11 cellular contexts compared by ENCODE assay signal in genomic region chr2:223052710-223053261, GRCh38. TPM values are rescaled to one million over a fixed set of nuclear protein-coding genes. Genes with fewer than 3 reads are reported as not detected.
DNase-seq lines count a peak whose midpoint lies in the region; TF ChIP-seq lines count a peak whose summit lies in the region.
"Had no signal": no experiment of that assay in that cellular context is flagged by ENCODE, and none has a peak within 500 bp of the region (broad histone marks: within the 10 kb centered on the region; RNA-seq: fewer than 3 reads in every experiment).

No MANE protein-coding gene starts in this region.

- 98% methylated on average over 22 of the region's 29 CpGs for WGBS in mammary epithelial cell (ENCODE audit: low coverage, missing lambda C conversion rate)
- WGBS in urinary bladder = 43% methylated on average over 29 of the region's 29 CpGs

- DNase-seq in T47D (ENCODE audit: low read depth in 1 of 2, low spot score in 1 of 2) = peak; percentile 12 to 13
- DNase-seq in mammary epithelial cell = no peak
- DNase-seq in fibroblast of pulmonary artery (ENCODE audit: low read depth) = no peak
- no peak for DNase-seq in osteocyte (ENCODE audit: extremely low spot score, unreplicated experiment)
- no peak for DNase-seq in endothelial cell (ENCODE audit: low spot score)
- DNase-seq in activated T-cell treated with anti-CD3 and anti-CD28 coated beads, Interleukin-2, amount 50 U/mL, for 48 hours = no peak
- DNase-seq in activated CD4-positive, CD25-positive, alpha-beta regulatory T cell treated with anti-CD3 and anti-CD28 coated beads, Interleukin-2, amount 50 U/mL, for 72 hours = no peak
- DNase-seq: activated T-cell treated with anti-CD3 and anti-CD28 coated beads, Interleukin-2, amount 50 U/mL, for 1 hour; NCI-H1417 treated with DMSO at 0.1 percent for 48 hours had no signal

- H3K9me3 Mint-ChIP-seq in osteocyte (ENCODE audit: unreplicated experiment) = no peaks in the 10 kb centered on the region
- H3K9me3 Mint-ChIP-seq in endothelial cell (ENCODE audit: unreplicated experiment) = no peaks in the 10 kb centered on the region
- H3K9me3 Mint-ChIP-seq: central memory CD8-positive, alpha-beta T cell had no signal

- H3K9me3 ChIP-seq in mammary epithelial cell (replicated peaks; ENCODE audit: insufficient read depth, low read length) = no peaks in the 10 kb centered on the region

- in situ Hi-C loops in T47D (cut with HindIII; ENCODE audit: low pct_unique_long_range_greater_than_20kb, low sequenced_read_pairs) (no loop called here), mammary epithelial cell (cut with MboI; ENCODE audit: low sequenced_read_pairs in 2 of 2) (no loop called here)

- no TSS peak for BruUV-seq in mammary epithelial cell (replicated peaks; lab: Mats Ljungman, UMichigan)

- H3K4me1 Mint-ChIP-seq in osteocyte (ENCODE audit: unreplicated experiment) = peaks cover 83% of the 10 kb centered on the region
- H3K4me1 Mint-ChIP-seq in endothelial cell (ENCODE audit: unreplicated experiment) = peaks cover 3% of the 10 kb centered on the region
- H3K4me1 Mint-ChIP-seq: central memory CD8-positive, alpha-beta T cell had no signal

- dilution Hi-C loops in mammary epithelial cell (cut with HindIII; ENCODE audit: low sequenced_read_pairs) = no loop called here

- H3K27me3 Mint-ChIP-seq in osteocyte (ENCODE audit: unreplicated experiment) (no peaks in the 10 kb centered on the region), endothelial cell (ENCODE audit: unreplicated experiment) (no peaks in the 10 kb centered on the region)

- H3K27me3 ChIP-seq in mammary epithelial cell (ENCODE audit: insufficient read depth, low read length) = no peaks in the 10 kb centered on the region

- H3K79me2 ChIP-seq in mammary epithelial cell (ENCODE audit: insufficient read depth, low read length) = no peaks in the 10 kb centered on the region

- H3K4me3 Mint-ChIP-seq in osteocyte (ENCODE audit: unreplicated experiment) (peak overlapping the region; percentile 63), endothelial cell (ENCODE audit: unreplicated experiment) (no peak overlapping the region)
- H3K4me3 Mint-ChIP-seq: central memory CD8-positive, alpha-beta T cell had no signal

- H3K36me3 Mint-ChIP-seq in osteocyte (ENCODE audit: unreplicated experiment) (no peaks in the 10 kb centered on the region), endothelial cell (ENCODE audit: low read depth, unreplicated experiment) (no peaks in the 10 kb centered on the region)

- intact Hi-C loops in mammary epithelial cell (cut with micrococcal nuclease) = no loop called here

- H3K9ac ChIP-seq in mammary epithelial cell (ENCODE audit: insufficient read depth, low read length) = no peak overlapping the region

- H3K36me3 ChIP-seq in mammary epithelial cell (ENCODE audit: insufficient read depth, low read length) = no peaks in the 10 kb centered on the region
- H3K36me3 ChIP-seq in urinary bladder (ENCODE audit: insufficient read depth) = no peaks in the 10 kb centered on the region

- H3K4me3 ChIP-seq in mammary epithelial cell (replicated peaks in 1 of 3; ENCODE audit: insufficient read depth in 1 of 3, low read depth in 2 of 3, low read length in 3 of 3) (no peak overlapping the region), fibroblast of pulmonary artery (replicated peaks; ENCODE audit: low read depth, low read length) (peak overlapping the region; percentile 56), urinary bladder (ENCODE audit: low read depth, low read length) (peak overlapping the region; percentile 33)

- CTCF ChIA-PET in mammary epithelial cell (lab: Charles Lee; ENCODE audit: low non-redundant PET) = no interaction called here

- TF ChIP-seq CTCF in mammary epithelial cell (conservative IDR thresholded peaks at IDR 0.05 in 1 of 2, IDR thresholded peaks at IDR 0.05 in 1 of 2; ENCODE audit: extremely low read depth in 1 of 2, insufficient read depth in 1 of 2, low read depth in 1 of 2, low read length in 2 of 2) = no peak
- TF ChIP-seq CTCF in fibroblast of pulmonary artery (IDR thresholded peaks at IDR 0.05; ENCODE audit: low read length, missing control alignments) = no peak
- no peak for TF ChIP-seq CTCF in osteocyte (IDR thresholded peaks at IDR 0.05)
- no peak for TF ChIP-seq CTCF in endothelial cell (IDR thresholded peaks at IDR 0.05; ENCODE audit: unreplicated experiment)

- H3K27ac ChIP-seq in mammary epithelial cell (ENCODE audit: insufficient read depth, low read depth, low read length) (no peak overlapping the region), urinary bladder (ENCODE audit: low read depth) (peak overlapping the region; percentile 75)

- no peaks in the 10 kb centered on the region for H3K4me1 ChIP-seq in mammary epithelial cell (ENCODE audit: insufficient read depth, low read length)
- H3K4me1 ChIP-seq in urinary bladder (ENCODE audit: insufficient read depth) = no peaks in the 10 kb centered on the region

- no peaks in the 10 kb centered on the region for H4K20me1 ChIP-seq in mammary epithelial cell (ENCODE audit: insufficient read depth, low read length)

- no peak overlapping the region for H2AFZ ChIP-seq in mammary epithelial cell (ENCODE audit: low read depth, low read length)

- H3K4me2 ChIP-seq in mammary epithelial cell (ENCODE audit: insufficient read depth, low read depth, low read length) = no peak overlapping the region

- H3K27ac Mint-ChIP-seq in osteocyte (ENCODE audit: unreplicated experiment) = peak overlapping the region; percentile 97
- no peak overlapping the region for H3K27ac Mint-ChIP-seq in endothelial cell (ENCODE audit: unreplicated experiment)

RNA-seq across cellular contexts. Expression of gene KCNE4, which starts 0.8 kb away (rescaled TPM):
- total RNA-seq in mammary epithelial cell (under 1 TPM; 0.33 to 0.71 TPM), osteocyte (3.5 and 3.7 TPM in 2 replicates), urinary bladder (22.0 TPM), endothelial cell (ENCODE audit: unreplicated experiment) (0.46 TPM)
- polyA plus RNA-seq in mammary epithelial cell (0.25 TPM), urinary bladder (37.0 TPM)
- not detected for polyA minus RNA-seq in mammary epithelial cell

Comparison
In these comparisons a context has a peak if more than half of its experiments do, and no peak if none do; other contexts are left out.
1. DNase-seq: peak in T47D (2 of 2); none in mammary epithelial cell (single experiment), fibroblast of pulmonary artery (single experiment), osteocyte (single experiment), endothelial cell (single experiment), activated T-cell treated with anti-CD3 and anti-CD28 coated beads, Interleukin-2, amount 50 U/mL, for 48 hours (0 of 2) and activated CD4-positive, CD25-positive, alpha-beta regulatory T cell treated with anti-CD3 and anti-CD28 coated beads, Interleukin-2, amount 50 U/mL, for 72 hours (single experiment).
2. H3K4me3 ChIP-seq: peak in fibroblast of pulmonary artery (single experiment) and urinary bladder (single experiment); none in mammary epithelial cell (0 of 3).